Comparison of ENCODE assay signal across 1 cellular context in the genomic region with DNA sequence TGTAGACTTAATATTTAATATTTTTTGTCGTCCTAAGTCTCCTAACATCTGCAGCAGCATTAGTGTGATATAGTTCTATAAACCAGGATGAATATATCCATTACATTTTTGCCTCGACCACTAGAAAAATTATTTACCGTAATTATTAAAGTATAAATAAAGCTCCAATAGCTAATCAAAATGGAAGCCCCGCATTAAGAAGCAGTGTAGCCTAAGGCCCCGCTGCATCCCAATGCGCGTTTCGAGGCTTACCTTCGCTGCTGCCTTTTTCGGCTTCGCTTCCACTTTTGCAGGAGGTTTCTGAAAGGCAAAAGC.
TF ChIP-seq lines count a peak whose summit lies in the region.

No MANE protein-coding gene starts in this region.

TF ChIP-seq in H1, 55 proteins besides CTCF, POLR2A, EP300 and RAD21:
- TF ChIP-seq CHD7 (IDR thresholded peaks at IDR 0.05; ENCODE audit: insufficient replicate concordance, low read length): peak; percentile 93
- no peak for TF ChIP-seq POU5F1 (IDR thresholded peaks at IDR 0.05; ENCODE audit: low read depth, low read length)
